In the genomic region with DNA sequence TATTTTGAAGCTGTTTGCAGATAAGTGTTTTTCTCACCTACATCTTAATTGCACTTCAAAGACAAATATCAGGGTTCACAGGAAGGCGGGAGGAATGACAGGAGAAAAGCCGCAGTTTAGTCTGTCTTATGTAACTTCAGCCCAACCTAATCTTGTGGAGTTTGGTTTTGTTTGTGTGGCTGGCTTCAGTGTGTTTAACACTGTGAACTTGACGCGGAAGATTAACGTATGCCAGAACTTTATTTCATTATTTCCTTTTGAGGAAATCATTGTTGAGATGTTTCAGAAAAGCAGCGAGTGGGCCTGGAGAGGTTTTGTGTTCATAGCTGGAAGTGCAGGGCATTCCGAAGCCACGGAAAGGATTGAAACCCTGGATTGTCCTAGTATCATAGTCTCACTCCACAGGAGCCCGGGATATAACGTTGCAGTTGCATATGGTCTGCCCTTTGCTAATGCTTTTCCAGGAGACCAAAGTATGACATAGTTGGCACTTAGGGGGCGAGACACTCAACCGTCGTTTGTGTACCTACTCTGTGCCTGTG, we compare ENCODE assay signal across 8 cellular contexts. TPM values are rescaled to one million over a fixed set of nuclear protein-coding genes. Genes with fewer than 3 reads are reported as not detected.
DNase-seq lines count a peak whose midpoint lies in the region; ATAC-seq and TF ChIP-seq lines count a peak whose summit lies in the region.

No MANE protein-coding gene starts in this region.

- H3K9me3 Mint-ChIP-seq in activated T-helper 2 cell treated with anti-CD3 and anti-CD28 coated beads, Interferon-gamma antibody, Interleukin-2, Interleukin-4, amounts not matched to agents 10 μg/mL and 5 μg/mL and 100 μg/mL, durations not matched to agents 14 hours and 24 hours and 36 hours: no peaks in the 10 kb centered on the region
- H3K9me3 Mint-ChIP-seq in stimulated activated memory B cell treated with anti-CD40 and anti-IgM and Interleukin-4, amounts not matched to agents 10 μg/mL and 1 μg/mL and 100 μg/mL, for 72 hours: no peaks in the 10 kb centered on the region

- no peaks in the 10 kb centered on the region for H3K36me3 Mint-ChIP-seq in activated T-helper 2 cell treated with anti-CD3 and anti-CD28 coated beads, Interferon-gamma antibody, Interleukin-2, Interleukin-4, amounts not matched to agents 10 μg/mL and 5 μg/mL and 100 μg/mL, durations not matched to agents 14 hours and 24 hours and 36 hours (ENCODE audit: low read depth)
- no peaks in the 10 kb centered on the region for H3K36me3 Mint-ChIP-seq in stimulated activated memory B cell treated with anti-CD40 and anti-IgM and Interleukin-4, amounts not matched to agents 10 μg/mL and 1 μg/mL and 100 μg/mL, for 72 hours

- ATAC-seq in stimulated activated memory B cell treated with anti-CD40 and anti-IgM and Interleukin-4, amounts not matched to agents 10 μg/mL and 1 μg/mL and 100 μg/mL, for 72 hours: no peak
- ATAC-seq in GM18907 (IDR thresholded peaks at IDR 0.05; ENCODE audit: unreplicated experiment) (no peak), GM18858 (IDR thresholded peaks at IDR 0.05; ENCODE audit: unreplicated experiment) (no peak)

- POLR2A ChIA-PET in HEK293T (lab: Yijun Ruan, JAX): no interaction called here

- H3K4me1 Mint-ChIP-seq in activated T-helper 2 cell treated with anti-CD3 and anti-CD28 coated beads, Interferon-gamma antibody, Interleukin-2, Interleukin-4, amounts not matched to agents 10 μg/mL and 5 μg/mL and 100 μg/mL, durations not matched to agents 14 hours and 24 hours and 36 hours (ENCODE audit: low read depth): peaks cover 22% of the 10 kb centered on the region
- peaks cover 27% of the 10 kb centered on the region for H3K4me1 Mint-ChIP-seq in stimulated activated memory B cell treated with anti-CD40 and anti-IgM and Interleukin-4, amounts not matched to agents 10 μg/mL and 1 μg/mL and 100 μg/mL, for 72 hours

- peaks cover 41% of the 10 kb centered on the region for H3K27me3 Mint-ChIP-seq in activated T-helper 2 cell treated with anti-CD3 and anti-CD28 coated beads, Interferon-gamma antibody, Interleukin-2, Interleukin-4, amounts not matched to agents 10 μg/mL and 5 μg/mL and 100 μg/mL, durations not matched to agents 14 hours and 24 hours and 36 hours (ENCODE audit: low read depth)
- peaks cover 15% of the 10 kb centered on the region for H3K27me3 Mint-ChIP-seq in stimulated activated memory B cell treated with anti-CD40 and anti-IgM and Interleukin-4, amounts not matched to agents 10 μg/mL and 1 μg/mL and 100 μg/mL, for 72 hours

- intact Hi-C loops in activated T-helper 2 cell treated with anti-CD3 and anti-CD28 coated beads, Interferon-gamma antibody, Interleukin-2, Interleukin-4, amounts not matched to agents 10 μg/mL and 5 μg/mL and 100 μg/mL, durations not matched to agents 14 hours and 24 hours and 36 hours (cut with micrococcal nuclease): no loop called here

- H3K4me3 Mint-ChIP-seq in activated T-helper 2 cell treated with anti-CD3 and anti-CD28 coated beads, Interferon-gamma antibody, Interleukin-2, Interleukin-4, amounts not matched to agents 10 μg/mL and 5 μg/mL and 100 μg/mL, durations not matched to agents 14 hours and 24 hours and 36 hours (ENCODE audit: low read depth): peak overlapping the region; percentile 71
- peak overlapping the region; percentile 76 for H3K4me3 Mint-ChIP-seq in stimulated activated memory B cell treated with anti-CD40 and anti-IgM and Interleukin-4, amounts not matched to agents 10 μg/mL and 1 μg/mL and 100 μg/mL, for 72 hours

- CTCF ChIA-PET in HEK293T (lab: Yijun Ruan, JAX): interaction anchor here (0.6 to 1.1 kb wide), 3 partner anchors 10 to 73 kb away, joined by 3 read pairs; no protein-coding TSS in a partner anchor

- DNase-seq in Ammon's horn (ENCODE audit: low spot score) (peak; percentile 21), HEK293T (ENCODE audit: extremely low spot score) (peak; percentile 26), iris pigment epithelial cell (ENCODE audit: low read depth) (peak; percentile 50)
- no peak for DNase-seq in activated T-helper 2 cell treated with anti-CD3 and anti-CD28 coated beads, Interferon-gamma antibody, Interleukin-2, Interleukin-4, amounts not matched to agents 10 μg/mL and 5 μg/mL and 100 μg/mL, durations not matched to agents 14 hours and 24 hours and 36 hours (ENCODE audit: low spot score)
- no peak for DNase-seq in activated CD4-positive, CD25-positive, alpha-beta regulatory T cell treated with anti-CD3 and anti-CD28 coated beads, Interleukin-2, amount 50 U/mL, for 72 hours

- H3K27ac Mint-ChIP-seq in activated T-helper 2 cell treated with anti-CD3 and anti-CD28 coated beads, Interferon-gamma antibody, Interleukin-2, Interleukin-4, amounts not matched to agents 10 μg/mL and 5 μg/mL and 100 μg/mL, durations not matched to agents 14 hours and 24 hours and 36 hours: no peak overlapping the region
- no peak overlapping the region for H3K27ac Mint-ChIP-seq in stimulated activated memory B cell treated with anti-CD40 and anti-IgM and Interleukin-4, amounts not matched to agents 10 μg/mL and 1 μg/mL and 100 μg/mL, for 72 hours

TF ChIP-seq in HEK293T, 16 proteins besides CTCF, POLR2A, EP300 and RAD21:
- TF ChIP-seq SP1 (IDR thresholded peaks at IDR 0.05): no peak
- no peak for TF ChIP-seq SUZ12 (IDR thresholded peaks at IDR 0.05)
- TF ChIP-seq HDGF (IDR thresholded peaks at IDR 0.05; ENCODE audit: borderline replicate concordance): no peak

RNA-seq across cellular contexts. Expression of gene PELI2, which starts 2.0 kb away (rescaled TPM):
- 2.3 and 2.8 TPM in 2 replicates for total RNA-seq in activated T-helper 2 cell treated with anti-CD3 and anti-CD28 coated beads, Interferon-gamma antibody, Interleukin-2, Interleukin-4, amounts not matched to agents 10 μg/mL and 5 μg/mL and 100 μg/mL, durations not matched to agents 14 hours and 24 hours and 36 hours

Comparison
In these comparisons a context has a peak if more than half of its experiments do, and no peak if none do; other contexts are left out.
1. DNase-seq: peak in Ammon's horn (single experiment), HEK293T (single experiment) and iris pigment epithelial cell (single experiment); none in activated T-helper 2 cell treated with anti-CD3 and anti-CD28 coated beads, Interferon-gamma antibody, Interleukin-2, Interleukin-4, amounts not matched to agents 10 μg/mL and 5 μg/mL and 100 μg/mL, durations not matched to agents 14 hours and 24 hours and 36 hours (single experiment) and activated CD4-positive, CD25-positive, alpha-beta regulatory T cell treated with anti-CD3 and anti-CD28 coated beads, Interleukin-2, amount 50 U/mL, for 72 hours (single experiment).